Comparison of ENCODE assay signal across 14 cellular contexts in genomic region chr1:33334081-33334552, GRCh38. TPM values are rescaled to one million over a fixed set of nuclear protein-coding genes. Genes with fewer than 3 reads are reported as not detected.
DNase-seq lines count a peak whose midpoint lies in the region; ATAC-seq and TF ChIP-seq lines count a peak whose summit lies in the region.
"Had no signal": no experiment of that assay in that cellular context is flagged by ENCODE, and none has a peak within 500 bp of the region (broad histone marks: within the 10 kb centered on the region; RNA-seq: fewer than 3 reads in every experiment).

No MANE protein-coding gene starts in this region.

- no peak overlapping the region for H3K23ac ChIP-seq in mesenchymal stem cell (ENCODE audit: low read length in 2 of 2)

- 40% methylated on average over 16 of the region's 17 CpGs for WGBS in esophagus muscularis mucosa
- WGBS in mesenchymal stem cell, result 90% methylated on average over 17 of the region's 17 CpGs

- no peak for TF ChIP-seq EP300 in esophagus muscularis mucosa (IDR thresholded peaks at IDR 0.05)

- H3K9ac ChIP-seq in mesenchymal stem cell (ENCODE audit: low read length) (peak overlapping the region; percentile 83), subcutaneous abdominal adipose tissue (ENCODE audit: low read length in 5 of 5) (no peak overlapping the region)

- H4K91ac ChIP-seq in mesenchymal stem cell (ENCODE audit: low read length), result no peak overlapping the region

- in situ Hi-C loops in Panc1 (cut with HindIII; ENCODE audit: low pct_unique_long_range_greater_than_20kb, low sequenced_read_pairs), result no loop called here

- no peaks in the 10 kb centered on the region for H3K27me3 Mint-ChIP-seq in activated CD4-positive, alpha-beta T cell treated with anti-CD3 and anti-CD28 coated beads, Interleukin-2, amount 10 ng/mL, durations not matched to agents 24 days and 14 days

- no peaks in the 10 kb centered on the region for H3K27me3 ChIP-seq in Panc1 (ENCODE audit: control insufficient read depth, insufficient read depth, low read length)
- H3K27me3 ChIP-seq in esophagus muscularis mucosa, result no peaks in the 10 kb centered on the region
- H3K27me3 ChIP-seq in mesenchymal stem cell (ENCODE audit: control insufficient read depth in 1 of 2, insufficient read depth in 1 of 2, low read length in 2 of 2), result no peaks in the 10 kb centered on the region
- no peaks in the 10 kb centered on the region for H3K27me3 ChIP-seq in subcutaneous abdominal adipose tissue (ENCODE audit: control insufficient read depth in 5 of 5, insufficient read depth in 4 of 5, low read length in 5 of 5)

- peak; percentile 41 for TF ChIP-seq POLR2A in esophagus muscularis mucosa (IDR thresholded peaks at IDR 0.05; ENCODE audit: low read depth)

- peaks cover 67% of the 10 kb centered on the region for H3K4me1 ChIP-seq in Panc1 (ENCODE audit: control insufficient read depth, insufficient read depth, low read length)
- H3K4me1 ChIP-seq in esophagus muscularis mucosa, result peaks cover 83 to 87% (median 83%) of the 10 kb centered on the region in 4 donors
- H3K4me1 ChIP-seq in mesenchymal stem cell (ENCODE audit: control insufficient read depth, insufficient read depth, low read depth, low read length), result peaks cover 52% of the 10 kb centered on the region
- peaks cover 32 to 65% (median 47%) of the 10 kb centered on the region in 5 donors for H3K4me1 ChIP-seq in subcutaneous abdominal adipose tissue (ENCODE audit: control insufficient read depth in 5 of 5, insufficient read depth in 5 of 5, low read length in 5 of 5)

- no peak overlapping the region for H4K8ac ChIP-seq in mesenchymal stem cell (ENCODE audit: low read length)

- no TSS peak for BruUV-seq in Panc1 (replicated peaks; lab: Mats Ljungman, UMichigan)

- H3K36me3 ChIP-seq in Panc1 (ENCODE audit: control insufficient read depth, insufficient read depth, low read length) (peaks cover 30% of the 10 kb centered on the region), esophagus muscularis mucosa (peaks cover 38 to 62% (median 46%) of the 10 kb centered on the region in 4 donors), mesenchymal stem cell (ENCODE audit: control insufficient read depth in 1 of 2, insufficient read depth in 2 of 2, low read depth in 1 of 2, low read length in 2 of 2) (peaks cover 55 to 65% of the 10 kb centered on the region in 2 experiments), subcutaneous abdominal adipose tissue (ENCODE audit: control insufficient read depth in 5 of 5, insufficient read depth in 5 of 5, low read length in 5 of 5) (peaks cover 10 to 50% (median 43%) of the 10 kb centered on the region in 5 donors)

- no peak overlapping the region for H2BK5ac ChIP-seq in mesenchymal stem cell (ENCODE audit: low read depth, low read length, poor library complexity, severe bottlenecking)

- intact Hi-C loops in Panc1 (cut with micrococcal nuclease; ENCODE audit: unreplicated experiment), result no loop called here
- intact Hi-C loops in esophagus muscularis mucosa (cut with DNase I), result no loop called here
- intact Hi-C loops in activated CD4-positive, alpha-beta T cell treated with anti-CD3 and anti-CD28 coated beads, Interleukin-2, amount 10 ng/mL, durations not matched to agents 24 days and 14 days (cut with micrococcal nuclease), result no loop called here

- POLR2A ChIA-PET in Panc1 (lab: Charles Lee), result no interaction called here

- H3K4me2 ChIP-seq in mesenchymal stem cell (ENCODE audit: low read length, poor library complexity, severe bottlenecking), result no peak overlapping the region

- H3K27ac ChIP-seq in Panc1 (ENCODE audit: low read length), result peak overlapping the region; percentile 72
- peak overlapping the region; percentile 55 to 100 (median 100) for H3K27ac ChIP-seq in esophagus muscularis mucosa (replicated peaks in 1 of 4)
- H3K27ac ChIP-seq in mesenchymal stem cell (ENCODE audit: low read length, poor library complexity, severe bottlenecking), result peak overlapping the region; percentile 2
- H3K27ac ChIP-seq in subcutaneous abdominal adipose tissue (ENCODE audit: low read depth, low read length), result peak overlapping the region; percentile 15

- H2AFZ ChIP-seq in mesenchymal stem cell (ENCODE audit: low read depth, low read length), result no peak overlapping the region

- no peak for ATAC-seq in Panc1
- ATAC-seq in activated naive CD4-positive, alpha-beta T cell treated with anti-CD3 and anti-CD28 coated beads, Interleukin-2, amount 50 U/mL, for 72 hours, result no peak
- ATAC-seq: PC-3, WTC11 had no signal

- H3K27ac Mint-ChIP-seq in activated CD4-positive, alpha-beta T cell treated with anti-CD3 and anti-CD28 coated beads, Interleukin-2, amount 10 ng/mL, durations not matched to agents 24 days and 14 days, result no peak overlapping the region
- H3K27ac Mint-ChIP-seq in activated naive CD4-positive, alpha-beta T cell treated with anti-CD3 and anti-CD28 coated beads, Interleukin-2, amount 50 U/mL, for 72 hours, result no peak overlapping the region
- H3K27ac Mint-ChIP-seq: WTC11 had no signal

- H2BK120ac ChIP-seq in mesenchymal stem cell (ENCODE audit: low read depth, low read length), result no peak overlapping the region

- no peak overlapping the region for H3K4me3 Mint-ChIP-seq in activated CD4-positive, alpha-beta T cell treated with anti-CD3 and anti-CD28 coated beads, Interleukin-2, amount 10 ng/mL, durations not matched to agents 24 days and 14 days
- H3K4me3 Mint-ChIP-seq: CD4-positive, CD25-positive, alpha-beta regulatory T cell; WTC11 had no signal

- H3K4me3 ChIP-seq in Panc1 (ENCODE audit: low read depth in 2 of 2, low read length in 2 of 2), result no peak overlapping the region
- H3K4me3 ChIP-seq in esophagus muscularis mucosa, result peak overlapping the region; percentile 3 to 32 (median 16)
- peak overlapping the region in 1 of 2 experiments; percentile 55 for H3K4me3 ChIP-seq in mesenchymal stem cell (ENCODE audit: insufficient read depth in 1 of 2, low read depth in 1 of 2, low read length in 2 of 2)
- peak overlapping the region in 1 of 5 donors; percentile 36 for H3K4me3 ChIP-seq in subcutaneous abdominal adipose tissue (ENCODE audit: low read depth in 1 of 5, low read length in 5 of 5)

- peaks cover 2% of the 10 kb centered on the region for H3K79me1 ChIP-seq in mesenchymal stem cell (replicated peaks; ENCODE audit: low read length, poor library complexity, severe bottlenecking)

- DNase-seq in Panc1 (ENCODE audit: low read depth, low spot score) (no peak), esophagus muscularis mucosa (ENCODE audit: extremely low spot score) (no peak), mesenchymal stem cell (no peak), HuH-7 (ENCODE audit: low spot score) (no peak)
- DNase-seq in activated CD4-positive, alpha-beta T cell treated with anti-CD3 and anti-CD28 coated beads for 1 hour, result no peak
- DNase-seq in activated CD4-positive, alpha-beta T cell treated with anti-CD3 and anti-CD28 coated beads, Interleukin-2, amount 10 ng/mL, durations not matched to agents 24 days and 14 days, result no peak
- no peak for DNase-seq in activated naive CD4-positive, alpha-beta T cell treated with anti-CD3 and anti-CD28 coated beads, Interleukin-2, amount 50 U/mL, for 72 hours (ENCODE audit: low spot score in 2 of 2)
- DNase-seq: activated gamma-delta T cell; CD4-positive, CD25-positive, alpha-beta regulatory T cell; NCI-H1930; PC-3; stimulated activated CD4-positive, alpha-beta T cell treated with anti-CD3 and anti-CD28 coated beads, Interleukin-4, amount 100 ng/mL, for 4 hours had no signal

- H3K4me1 Mint-ChIP-seq in activated CD4-positive, alpha-beta T cell treated with anti-CD3 and anti-CD28 coated beads, Interleukin-2, amount 10 ng/mL, durations not matched to agents 24 days and 14 days, result peaks cover 14% of the 10 kb centered on the region

- H2BK12ac ChIP-seq in mesenchymal stem cell (ENCODE audit: low read length in 2 of 2), result no peak overlapping the region

- peaks cover 35% of the 10 kb centered on the region for H3K36me3 Mint-ChIP-seq in activated CD4-positive, alpha-beta T cell treated with anti-CD3 and anti-CD28 coated beads, Interleukin-2, amount 10 ng/mL, durations not matched to agents 24 days and 14 days (ENCODE audit: low read depth)
- H3K36me3 Mint-ChIP-seq in activated naive CD4-positive, alpha-beta T cell treated with anti-CD3 and anti-CD28 coated beads, Interleukin-2, amount 50 U/mL, for 72 hours, result peaks cover 0 to 5% of the 10 kb centered on the region in 2 donors
- H3K36me3 Mint-ChIP-seq: WTC11 had no signal

- CTCF ChIA-PET in Panc1 (lab: Charles Lee), result no interaction called here

- no peaks in the 10 kb centered on the region for H3K9me3 ChIP-seq in Panc1 (ENCODE audit: control insufficient read depth, insufficient read depth, low read depth, low read length)
- no peaks in the 10 kb centered on the region for H3K9me3 ChIP-seq in esophagus muscularis mucosa
- no peaks in the 10 kb centered on the region for H3K9me3 ChIP-seq in mesenchymal stem cell (ENCODE audit: control insufficient read depth, low read length)
- no peaks in the 10 kb centered on the region for H3K9me3 ChIP-seq in subcutaneous abdominal adipose tissue (ENCODE audit: control insufficient read depth in 5 of 5, low read length in 5 of 5)

- no peaks in the 10 kb centered on the region for H3K9me3 Mint-ChIP-seq in activated CD4-positive, alpha-beta T cell treated with anti-CD3 and anti-CD28 coated beads, Interleukin-2, amount 10 ng/mL, durations not matched to agents 24 days and 14 days
- no peaks in the 10 kb centered on the region for H3K9me3 Mint-ChIP-seq in activated naive CD4-positive, alpha-beta T cell treated with anti-CD3 and anti-CD28 coated beads, Interleukin-2, amount 50 U/mL, for 72 hours
- H3K9me3 Mint-ChIP-seq: CD4-positive, CD25-positive, alpha-beta regulatory T cell; WTC11 had no signal

- TF ChIP-seq CTCF in Panc1 (IDR thresholded peaks at IDR 0.05) (no peak), esophagus muscularis mucosa (IDR thresholded peaks at IDR 0.05) (no peak)

- H3K4ac ChIP-seq in mesenchymal stem cell (ENCODE audit: low read depth in 1 of 2, low read length in 2 of 2), result no peak overlapping the region

- H3K18ac ChIP-seq in mesenchymal stem cell (ENCODE audit: low read depth in 1 of 2, low read length in 2 of 2), result no peak overlapping the region

- no peak overlapping the region for H2BK15ac ChIP-seq in mesenchymal stem cell (ENCODE audit: low read depth, poor library complexity, severe bottlenecking)

- peak overlapping the region; percentile 35 for H2AK5ac ChIP-seq in mesenchymal stem cell (ENCODE audit: low read length, severe bottlenecking)

- H3K14ac ChIP-seq in mesenchymal stem cell (ENCODE audit: low read length in 2 of 2), result no peak overlapping the region

RNA-seq across cellular contexts. Expression of gene A3GALT2, which starts 13.2 kb away (rescaled TPM):
- total RNA-seq in Panc1 (2021; ENCODE audit: unreplicated experiment) (not detected), esophagus muscularis mucosa (not detected)
- not detected for polyA plus RNA-seq in Panc1 (2012; ENCODE audit: insufficient read length)
- 0.04 TPM for polyA plus RNA-seq in mesenchymal stem cell (2013, experiment 1 of 2)
- polyA plus RNA-seq in mesenchymal stem cell (2013, experiment 2 of 2), result not detected
- not detected in 2 replicates for total RNA-seq in activated CD4-positive, alpha-beta T cell treated with anti-CD3 and anti-CD28 coated beads, Interleukin-2, amount 10 ng/mL, durations not matched to agents 24 days and 14 days
- total RNA-seq in activated naive CD4-positive, alpha-beta T cell treated with anti-CD3 and anti-CD28 coated beads, Interleukin-2, amount 50 U/mL, for 72 hours, result not detected
- total RNA-seq: CD4-positive, CD25-positive, alpha-beta regulatory T cell; PC-3; WTC11 had no signal
- polyA plus RNA-seq: CD4-positive, CD25-positive, alpha-beta regulatory T cell had no signal

Comparison
In these comparisons a context has a peak if more than half of its experiments do, and no peak if none do; other contexts are left out.
1. H3K27ac ChIP-seq: peak in every context shown above with its lines; median percentile 100 in esophagus muscularis mucosa; 72 in Panc1; 15 in subcutaneous abdominal adipose tissue; 2 in mesenchymal stem cell.
2. H3K4me3 ChIP-seq: peak in esophagus muscularis mucosa (4 of 4); none in Panc1 (0 of 2).